8 cellular contexts compared by ENCODE assay signal in genomic region chr13:45340422-45341033, GRCh38. TPM values are rescaled to one million over a fixed set of nuclear protein-coding genes. Genes with fewer than 3 reads are reported as not detected.
DNase-seq lines count a peak whose midpoint lies in the region; ATAC-seq and TF ChIP-seq lines count a peak whose summit lies in the region.

No MANE protein-coding gene starts in this region.

- H2BK5ac ChIP-seq in IMR-90 (ENCODE audit: low read depth, low read length, poor library complexity, severe bottlenecking), result peak overlapping the region; percentile 97

- peaks cover 8% of the 10 kb centered on the region for H3K9me1 ChIP-seq in IMR-90 (ENCODE audit: insufficient read depth, low read length)

- peak; percentile 41 for ATAC-seq in GM21526 (IDR thresholded peaks at IDR 0.05; ENCODE audit: low FRiP score, unreplicated experiment)
- peak; percentile 48 for ATAC-seq in IMR-90 (ENCODE audit: low read depth)

- H3K79me1 ChIP-seq in IMR-90 (ENCODE audit: low read depth in 1 of 2, low read length in 2 of 2), result peaks cover 19 to 67% of the 10 kb centered on the region in 2 experiments

- TF ChIP-seq CTCF in IMR-90 (conservative IDR thresholded peaks at IDR 0.05; ENCODE audit: low read depth, low read length) (peak; percentile 35; the same call in 1 of the 2 replicates), fibroblast of pulmonary artery (IDR thresholded peaks at IDR 0.05; ENCODE audit: low read length, missing control alignments) (peak; percentile 30), nephron (IDR thresholded peaks at IDR 0.05; ENCODE audit: unreplicated experiment in 3 of 3) (peak; percentile 56 to 65 (median 60))

- peak overlapping the region; percentile 91 for H3K23ac ChIP-seq in IMR-90 (ENCODE audit: low read depth, low read length)

- peaks cover 40% of the 10 kb centered on the region for H3K4me1 Mint-ChIP-seq in nephron

- DNase-seq in DMS153 treated with DMSO at 0.1 percent for 48 hours (lab: John Stamatoyannopoulos, UW; ENCODE audit: unreplicated experiment) (peak; percentile 44), IMR-90 (peak; percentile 91), RPMI7951 (ENCODE audit: low read depth) (peak; percentile 90), fibroblast of pulmonary artery (ENCODE audit: low read depth) (peak; percentile 96)
- peak; percentile 94 for DNase-seq in activated effector memory CD4-positive, alpha-beta T cell treated with anti-CD3 and anti-CD28 coated beads, Interleukin-2, amount 50 U/mL, for 16 hours
- DNase-seq in stimulated activated naive CD4-positive, alpha-beta T cell treated with Interleukin-2 at 50 U/mL for 16 hours (lab: John Stamatoyannopoulos, UW), result peak; percentile 81

- no peaks in the 10 kb centered on the region for H3K27me3 ChIP-seq in IMR-90 (ENCODE audit: control insufficient read depth, insufficient read depth, low read length)

- peak overlapping the region; percentile 98 for H3K27ac ChIP-seq in IMR-90 (ENCODE audit: insufficient read depth, low read length)

- H3K36me3 ChIP-seq in IMR-90 (ENCODE audit: control insufficient read depth, insufficient read depth, low read length), result peaks cover 39% of the 10 kb centered on the region

- intact Hi-C loops in IMR-90 (cut with micrococcal nuclease), result no loop called here

- H3K56ac ChIP-seq in IMR-90 (ENCODE audit: extremely low read depth, insufficient read depth, low read length), result peak overlapping the region; percentile 95

- peak overlapping the region; percentile 96 for H2AFZ ChIP-seq in IMR-90 (replicated peaks; ENCODE audit: low read length, poor library complexity)

- H3K36me3 Mint-ChIP-seq in nephron (ENCODE audit: low read depth), result peaks cover 65% of the 10 kb centered on the region

- TF ChIP-seq POLR2A in IMR-90 (IDR thresholded peaks at IDR 0.05; ENCODE audit: low read depth, low read length), result peak; percentile 71; the same call in 1 of the 2 replicates

- dilution Hi-C loops in IMR-90 (cut with HindIII; ENCODE audit: low sequenced_read_pairs, unreplicated experiment), result no loop called here

- H3K27ac Mint-ChIP-seq in nephron, result peak overlapping the region; percentile 99 to 100 (median 100)

- peak overlapping the region; percentile 80 for H3K18ac ChIP-seq in IMR-90 (ENCODE audit: low read depth, low read length)

- H2BK20ac ChIP-seq in IMR-90 (ENCODE audit: low read depth, low read length), result no peak overlapping the region

- peak overlapping the region; percentile 91 for H2AK5ac ChIP-seq in IMR-90 (ENCODE audit: low read depth, low read length)

- H3K14ac ChIP-seq in IMR-90 (replicated peaks; ENCODE audit: low read depth, low read length), result peak overlapping the region; percentile 99

- no peak overlapping the region; the same call in 2 of the 3 replicates for H2BK15ac ChIP-seq in IMR-90 (ENCODE audit: low read depth, low read length)

- no peaks in the 10 kb centered on the region for H3K9me3 Mint-ChIP-seq in nephron

- peak overlapping the region; percentile 98 for H3K4ac ChIP-seq in IMR-90 (ENCODE audit: low read depth, low read length)

- peak overlapping the region; percentile 86 to 90 for H4K8ac ChIP-seq in IMR-90 (ENCODE audit: low read depth in 2 of 2, low read length in 2 of 2)

- H3K9me3 ChIP-seq in IMR-90 (ENCODE audit: control insufficient read depth, insufficient read depth, low read length), result no peaks in the 10 kb centered on the region

- peaks cover 55% of the 10 kb centered on the region for H4K20me1 ChIP-seq in IMR-90 (ENCODE audit: insufficient read depth, low read length)

- peak overlapping the region; percentile 100 for H2AK9ac ChIP-seq in IMR-90 (replicated peaks; ENCODE audit: low read depth, low read length, poor library complexity)

- peak overlapping the region; percentile 92 for H3K4me2 ChIP-seq in IMR-90 (ENCODE audit: low read depth, low read length)

- POLR2A ChIA-PET in IMR-90 (lab: Charles Lee; ENCODE audit: unreplicated experiment), result interaction anchor here (0.6 to 1.2 kb wide), 2 partner anchors 11 to 1418 kb away, joined by 3 to 4 read pairs; no protein-coding TSS in a partner anchor

- no peak for TF ChIP-seq RAD21 in IMR-90 (IDR thresholded peaks at IDR 0.05; ENCODE audit: low read length)

- peak overlapping the region; percentile 83 for H4K91ac ChIP-seq in IMR-90 (ENCODE audit: insufficient read depth, low read depth, low read length)

- H2BK120ac ChIP-seq in IMR-90 (ENCODE audit: low read depth, low read length), result peak overlapping the region; percentile 78

- H4K5ac ChIP-seq in IMR-90 (ENCODE audit: low read depth, low read length), result peak overlapping the region; percentile 77

- no TSS peak for BruUV-seq in IMR-90 (replicated peaks; lab: Mats Ljungman, UMichigan)

- H3K4me3 ChIP-seq in IMR-90 (ENCODE audit: insufficient read depth, low read depth, low read length), result peak overlapping the region; percentile 88
- peak overlapping the region; percentile 97 for H3K4me3 ChIP-seq in fibroblast of pulmonary artery (replicated peaks; ENCODE audit: low read depth, low read length)

- no peaks in the 10 kb centered on the region for H3K27me3 Mint-ChIP-seq in nephron (ENCODE audit: low read depth)

- CTCF ChIA-PET in IMR-90 (lab: Yijun Ruan, JAX), result interaction anchor here (0.7 kb wide), 1 partner anchor 294 kb away, joined by 4 read pairs; no protein-coding TSS in a partner anchor

- H3K4me1 ChIP-seq in IMR-90 (ENCODE audit: control insufficient read depth, insufficient read depth, low read length), result peaks cover 4% of the 10 kb centered on the region

- H3K9ac ChIP-seq in IMR-90 (ENCODE audit: low read depth, low read length), result peak overlapping the region; percentile 97

- WGBS in IMR-90 (ENCODE audit: extremely low coverage in 2 of 2, insufficient read length in 1 of 2), 2 experiments, result 0% methylated on average over 20 of the region's 64 CpGs; no CpG with 5 or more reads in 1 of the 2 experiments

- in situ Hi-C loops in IMR-90 (cut with MboI; ENCODE audit: low sequenced_read_pairs), result no loop called here

- peak overlapping the region; percentile 99 to 100 (median 99) for H3K4me3 Mint-ChIP-seq in nephron

TF ChIP-seq in IMR-90, 13 proteins besides CTCF, POLR2A, EP300 and RAD21:
- TF ChIP-seq FOS (IDR thresholded peaks at IDR 0.05; ENCODE audit: low read depth, low read length) (no peak), CEBPB (IDR thresholded peaks at IDR 0.05; ENCODE audit: low read depth, low read length) (peak; percentile 100), MAFK (IDR thresholded peaks at IDR 0.05; ENCODE audit: low read depth, low read length) (no peak), RFX5 (IDR thresholded peaks at IDR 0.05; ENCODE audit: low read depth, low read length) (no peak), MXI1 (IDR thresholded peaks at IDR 0.05; ENCODE audit: borderline replicate concordance, low read depth, low read length) (peak; percentile 53; the same call in 1 of the 2 replicates), MAZ (IDR thresholded peaks at IDR 0.05; ENCODE audit: borderline replicate concordance, low read depth, low read length) (peak; percentile 75; the same call in 1 of the 2 replicates), NFE2L2 (IDR thresholded peaks at IDR 0.05; ENCODE audit: low read depth, low read length) (0 out of 2 replicates have a peak, but pooled peaks have one; percentile 4)

RNA-seq across cellular contexts. Expression of gene TPT1, which starts 0.5 kb away (rescaled TPM):
- 1,663 and 1,699 TPM in 2 replicates for total RNA-seq in IMR-90 (2012; rRNA removed)
- 2,407 and 2,665 TPM in 2 replicates for polyA plus RNA-seq in IMR-90 (2012; rRNA removed)
- 1,735 and 3,996 TPM in 2 replicates for polyA plus RNA-seq in IMR-90 (2012; cell fraction: cytosol; rRNA removed)
- polyA plus RNA-seq in IMR-90 (2012; cell fraction: nucleus; rRNA removed; ENCODE audit: low replicate concordance), result 731 and 1,213 TPM in 2 replicates
- 1,659 and 1,842 TPM in 2 replicates for total RNA-seq in RPMI7951 (2014; rRNA removed; shearing (Covaris generic))

Comparison
In these comparisons a context has a peak if more than half of its experiments do, and no peak if none do; other contexts are left out.
1. Peak in every context shown above with its lines: DNase-seq, ATAC-seq, H3K4me3 ChIP-seq and H3K27ac ChIP-seq.
2. DNase-seq: peak in every context shown above with its lines; median percentile 96 in fibroblast of pulmonary artery; 94 in activated effector memory CD4-positive, alpha-beta T cell treated with anti-CD3 and anti-CD28 coated beads, Interleukin-2, amount 50 U/mL, for 16 hours; 91 in IMR-90; 90 in RPMI7951; 81 in stimulated activated naive CD4-positive, alpha-beta T cell treated with Interleukin-2 at 50 U/mL for 16 hours; 44 in DMS153 treated with DMSO at 0.1 percent for 48 hours.